14 cellular contexts compared by ENCODE assay signal in the genomic region with DNA sequence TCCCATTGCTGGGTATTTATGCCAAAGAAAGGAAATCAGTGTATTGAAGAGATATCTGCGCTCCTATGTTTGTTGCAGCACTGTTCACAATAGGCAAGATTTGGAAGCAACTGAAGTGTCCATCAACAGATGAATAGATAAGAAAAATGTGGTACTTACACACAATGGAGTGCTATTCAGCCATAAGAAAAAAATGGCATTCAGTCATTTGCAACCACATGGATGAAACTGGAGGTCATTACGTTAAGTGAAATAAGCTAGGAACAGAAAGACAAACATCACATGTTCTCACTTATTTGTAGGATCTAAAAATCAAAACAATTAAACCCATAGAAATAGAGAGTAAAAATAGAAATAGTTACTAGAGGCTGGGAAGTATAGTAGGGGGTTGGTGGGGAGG.
DNase-seq lines count a peak whose midpoint lies in the region; ATAC-seq lines count a peak whose summit lies in the region.
"Had no signal": no experiment of that assay in that cellular context is flagged by ENCODE, and none has a peak within 500 bp of the region (broad histone marks: within the 10 kb centered on the region; RNA-seq: fewer than 3 reads in every experiment).

No MANE protein-coding gene starts in this region.

- no peak overlapping the region for H3K27ac Mint-ChIP-seq in stimulated activated naive CD8-positive, alpha-beta T cell treated with anti-CD3 and anti-CD28 coated beads, Interleukin-15, amount 100 ng/mL, for 72 hours
- H3K27ac Mint-ChIP-seq: B cell; CD4-positive, alpha-beta T cell; CD8-positive, alpha-beta T cell had no signal

- in situ Hi-C loops in SK-MEL-5 (cut with HindIII; ENCODE audit: low pct_unique_long_range_greater_than_20kb, low sequenced_read_pairs), result no loop called here

- peaks cover 4 to 20% of the 10 kb centered on the region in 2 donors for H3K9me3 Mint-ChIP-seq in stimulated activated naive CD8-positive, alpha-beta T cell treated with anti-CD3 and anti-CD28 coated beads, Interleukin-15, amount 100 ng/mL, for 72 hours
- H3K9me3 Mint-ChIP-seq: CD8-positive, alpha-beta T cell had no signal

- H3K27me3 Mint-ChIP-seq in stimulated activated naive CD8-positive, alpha-beta T cell treated with anti-CD3 and anti-CD28 coated beads, Interleukin-15, amount 100 ng/mL, for 72 hours, result no peaks in the 10 kb centered on the region
- H3K27me3 Mint-ChIP-seq: B cell; CD4-positive, alpha-beta T cell had no signal

- DNase-seq in NCI-H1105 treated with DMSO at 0.1 percent for 48 hours (lab: John Stamatoyannopoulos, UW), result peak; percentile 27
- DNase-seq in NCI-H1105 (lab: John Stamatoyannopoulos, UW), result no peak
- peak; percentile 65 for DNase-seq in SK-MEL-5 (ENCODE audit: low read depth, low spot score)
- no peak for DNase-seq in effector CD4-positive, alpha-beta T cell
- DNase-seq in stimulated activated naive CD8-positive, alpha-beta T cell treated with anti-CD3 and anti-CD28 coated beads, Interleukin-15, amount 100 ng/mL, for 72 hours, result no peak
- DNase-seq: AML-193; Caco-2; Calu3; CD4-positive, alpha-beta T cell; CD8-positive, alpha-beta T cell; DMS79 treated with DMSO at 0.1 percent for 48 hours; GF-D8 had no signal

- H3K4me3 Mint-ChIP-seq in stimulated activated naive CD8-positive, alpha-beta T cell treated with anti-CD3 and anti-CD28 coated beads, Interleukin-15, amount 100 ng/mL, for 72 hours, result no peak overlapping the region
- H3K4me3 Mint-ChIP-seq: B cell; CD4-positive, alpha-beta T cell; CD8-positive, alpha-beta T cell had no signal

- H3K4me1 Mint-ChIP-seq in stimulated activated naive CD8-positive, alpha-beta T cell treated with anti-CD3 and anti-CD28 coated beads, Interleukin-15, amount 100 ng/mL, for 72 hours, result no peaks in the 10 kb centered on the region
- H3K4me1 Mint-ChIP-seq: B cell had no signal

- ATAC-seq in stimulated activated naive CD8-positive, alpha-beta T cell treated with anti-CD3 and anti-CD28 coated beads, Interleukin-15, amount 100 ng/mL, for 72 hours, result no peak
- ATAC-seq: A549; CD8-positive, alpha-beta T cell had no signal

Comparison
In these comparisons a context has a peak if more than half of its experiments do, and no peak if none do; other contexts are left out.
1. DNase-seq: peak in NCI-H1105 treated with DMSO at 0.1 percent for 48 hours (single experiment) and SK-MEL-5 (single experiment); none in NCI-H1105 (single experiment), effector CD4-positive, alpha-beta T cell (single experiment) and stimulated activated naive CD8-positive, alpha-beta T cell treated with anti-CD3 and anti-CD28 coated beads, Interleukin-15, amount 100 ng/mL, for 72 hours (0 of 2).